Comparison of ENCODE assay signal across 10 cellular contexts in genomic region chr15:75620043-75620775, GRCh38. TPM values are rescaled to one million over a fixed set of nuclear protein-coding genes. Genes with fewer than 3 reads are reported as not detected.
DNase-seq lines count a peak whose midpoint lies in the region; ATAC-seq and TF ChIP-seq lines count a peak whose summit lies in the region.
"Had no signal": no experiment of that assay in that cellular context is flagged by ENCODE, and none has a peak within 500 bp of the region (broad histone marks: within the 10 kb centered on the region; RNA-seq: fewer than 3 reads in every experiment).

No MANE protein-coding gene starts in this region.

- no peaks in the 10 kb centered on the region for H3K9me3 Mint-ChIP-seq in activated T-cell treated with anti-CD3 and anti-CD28 coated beads, Interleukin-2, amount 50 U/mL, for 4 hours
- no peaks in the 10 kb centered on the region for H3K9me3 Mint-ChIP-seq in immature natural killer cell
- no peaks in the 10 kb centered on the region for H3K9me3 Mint-ChIP-seq in progenitor cell of endocrine pancreas (ENCODE audit: low read depth)

- WGBS in upper lobe of left lung, 2 donors = 48 to 54% methylated on average over 5 of the region's 5 CpGs

- no peaks in the 10 kb centered on the region for H3K9me3 ChIP-seq in ascending aorta
- H3K9me3 ChIP-seq in upper lobe of left lung = no peaks in the 10 kb centered on the region

- H3K4me3 ChIP-seq in ascending aorta (peak overlapping the region; percentile 13 to 58), upper lobe of left lung (peak overlapping the region in 3 of 4 donors; percentile 9 to 27 (median 9))

- H3K27ac Mint-ChIP-seq in immature natural killer cell (peak overlapping the region in 4 of 6 donors; percentile 16 to 64 (median 39)), progenitor cell of endocrine pancreas (no peak overlapping the region)

- H3K4me3 Mint-ChIP-seq in activated T-cell treated with anti-CD3 and anti-CD28 coated beads, Interleukin-2, amount 50 U/mL, for 4 hours = peak overlapping the region; percentile 43
- H3K4me3 Mint-ChIP-seq in immature natural killer cell (peak overlapping the region in 4 of 5 donors; percentile 21 to 71 (median 49)), progenitor cell of endocrine pancreas (ENCODE audit: low read depth) (no peak overlapping the region)

- peaks cover 32% of the 10 kb centered on the region for H3K4me1 Mint-ChIP-seq in activated T-cell treated with anti-CD3 and anti-CD28 coated beads, Interleukin-2, amount 50 U/mL, for 4 hours (ENCODE audit: low read depth)
- H3K4me1 Mint-ChIP-seq in immature natural killer cell (peaks cover 23% of the 10 kb centered on the region in 2 donors), progenitor cell of endocrine pancreas (ENCODE audit: low read depth) (no peaks in the 10 kb centered on the region)

- no peak for TF ChIP-seq CTCF in ascending aorta (IDR thresholded peaks at IDR 0.05)
- no peak for TF ChIP-seq CTCF in upper lobe of left lung (IDR thresholded peaks at IDR 0.05)
- no peak for TF ChIP-seq CTCF in progenitor cell of endocrine pancreas (IDR thresholded peaks at IDR 0.05; ENCODE audit: unreplicated experiment)

- intact Hi-C loops in ascending aorta (cut with DNase I) = loop anchor here (5.0 kb wide), 2 partner anchors 43 to 113 kb away; partner anchors contain the start of gene PTPN9

- H3K27ac ChIP-seq in ascending aorta (peak overlapping the region; percentile 76 to 78), upper lobe of left lung (peak overlapping the region; percentile 28 to 80 (median 60))

- no peaks in the 10 kb centered on the region for H3K27me3 ChIP-seq in ascending aorta
- no peaks in the 10 kb centered on the region for H3K27me3 ChIP-seq in upper lobe of left lung

- peaks cover 24 to 39% of the 10 kb centered on the region in 2 donors for H3K36me3 ChIP-seq in ascending aorta
- H3K36me3 ChIP-seq in upper lobe of left lung = peaks cover 10 to 51% (median 37%) of the 10 kb centered on the region in 4 donors

- no peak for TF ChIP-seq POLR2A in upper lobe of left lung (IDR thresholded peaks at IDR 0.05)

- DNase-seq in activated T-cell treated with anti-CD3 and anti-CD28 coated beads, Interleukin-2, amount 50 U/mL, for 4 hours = no peak
- DNase-seq in activated T-cell treated with anti-CD3 and anti-CD28 coated beads for 4 hours = no peak
- DNase-seq in ascending aorta (ENCODE audit: low spot score in 2 of 2) = no peak
- DNase-seq in immature natural killer cell = no peak
- DNase-seq in upper lobe of left lung = peak in 1 of 2 donors; percentile 51
- no peak for DNase-seq in NCI-H2081 (lab: John Stamatoyannopoulos, UW)
- DNase-seq in progenitor cell of endocrine pancreas (ENCODE audit: low spot score, unreplicated experiment) = no peak
- DNase-seq: NCI-H1436 had no signal

- ATAC-seq in activated T-cell treated with anti-CD3 and anti-CD28 coated beads, Interleukin-2, amount 50 U/mL, for 4 hours = no peak
- ATAC-seq in upper lobe of left lung (ENCODE audit: low FRiP score in 2 of 2) (peak in 1 of 2 donors; percentile 78), GM21423 (IDR thresholded peaks at IDR 0.05; ENCODE audit: unreplicated experiment) (no peak)
- ATAC-seq: HCT116 had no signal

- H3K27me3 Mint-ChIP-seq in activated T-cell treated with anti-CD3 and anti-CD28 coated beads, Interleukin-2, amount 50 U/mL, for 4 hours (ENCODE audit: low read depth) = no peaks in the 10 kb centered on the region
- H3K27me3 Mint-ChIP-seq in immature natural killer cell (ENCODE audit: low read depth in 3 of 3) = peaks cover 0 to 1% (median 0%) of the 10 kb centered on the region in 3 donors
- no peaks in the 10 kb centered on the region for H3K27me3 Mint-ChIP-seq in progenitor cell of endocrine pancreas

- peaks cover 8 to 10% of the 10 kb centered on the region in 2 donors for H3K4me1 ChIP-seq in ascending aorta
- peaks cover 17 to 29% (median 21%) of the 10 kb centered on the region in 4 donors for H3K4me1 ChIP-seq in upper lobe of left lung

- no peak for TF ChIP-seq EP300 in upper lobe of left lung (IDR thresholded peaks at IDR 0.05)

- H3K36me3 Mint-ChIP-seq in activated T-cell treated with anti-CD3 and anti-CD28 coated beads, Interleukin-2, amount 50 U/mL, for 4 hours (ENCODE audit: insufficient read depth) = peaks cover 17% of the 10 kb centered on the region
- H3K36me3 Mint-ChIP-seq in immature natural killer cell (peaks cover 13 to 28% (median 14%) of the 10 kb centered on the region in 3 donors), progenitor cell of endocrine pancreas (ENCODE audit: insufficient read depth) (peaks cover 9% of the 10 kb centered on the region)

RNA-seq across cellular contexts. Expression of gene SNUPN, which starts 5.3 kb away (rescaled TPM):
- 10 to 100 TPM; 32.1 to 35.7 (median 32.8) TPM for total RNA-seq in activated T-cell treated with anti-CD3 and anti-CD28 coated beads, Interleukin-2, amount 50 U/mL, for 4 hours
- 6.7 TPM for total RNA-seq in ascending aorta
- polyA plus RNA-seq in immature natural killer cell = 10 to 100 TPM; 21.2 to 46.0 (median 31.5) TPM
- total RNA-seq in upper lobe of left lung = 10 to 100 TPM; 14.1 to 30.4 (median 22.4) TPM
- total RNA-seq in progenitor cell of endocrine pancreas = 16.0 and 21.1 TPM in 2 replicates

RNA-seq across cellular contexts. Expression of gene IMP3, which starts 19.8 kb away (rescaled TPM):
- total RNA-seq in activated T-cell treated with anti-CD3 and anti-CD28 coated beads, Interleukin-2, amount 50 U/mL, for 4 hours = 100 to 1,000 TPM; 133 to 156 (median 142) TPM
- total RNA-seq in ascending aorta (159 TPM), upper lobe of left lung (100 to 1,000 TPM in 1 of 6 donors, 10 to 100 TPM in 5; 64.3 to 183 (median 70.2) TPM), progenitor cell of endocrine pancreas (53.7 and 54.0 TPM in 2 replicates)
- 100 to 1,000 TPM; 193 to 238 (median 221) TPM for polyA plus RNA-seq in immature natural killer cell

RNA-seq across cellular contexts. Expression of gene SNX33, which starts 27.5 kb away (rescaled TPM):
- total RNA-seq in activated T-cell treated with anti-CD3 and anti-CD28 coated beads, Interleukin-2, amount 50 U/mL, for 4 hours = 1 to 10 TPM; 2.4 to 3.4 (median 2.5) TPM
- total RNA-seq in ascending aorta (53.5 TPM), upper lobe of left lung (10 to 100 TPM; 26.7 to 46.1 (median 31.7) TPM), progenitor cell of endocrine pancreas (24.5 and 29.3 TPM in 2 replicates)
- polyA plus RNA-seq in immature natural killer cell = 1 to 10 TPM in 1 of 3 donors, under 1 TPM in 2; 0.43 to 1.3 (median 0.51) TPM

RNA-seq across cellular contexts. Expression of gene PTPN9, which starts 41.1 kb away (rescaled TPM):
- 10 to 100 TPM; 11.2 to 14.9 (median 14.4) TPM for total RNA-seq in activated T-cell treated with anti-CD3 and anti-CD28 coated beads, Interleukin-2, amount 50 U/mL, for 4 hours
- total RNA-seq in ascending aorta (7.1 TPM), upper lobe of left lung (10 to 100 TPM in 4 of 6 donors, 1 to 10 TPM in 2; 8.4 to 32.9 (median 22.7) TPM), progenitor cell of endocrine pancreas (35.2 and 37.1 TPM in 2 replicates)
- 10 to 100 TPM; 22.6 to 34.6 (median 31.2) TPM for polyA plus RNA-seq in immature natural killer cell
